36 cellular contexts compared by ENCODE assay signal in genomic region chr9:107789001-107789710, GRCh38.
"Had no signal": no experiment of that assay in that cellular context is flagged by ENCODE, and none has a peak within 500 bp of the region (broad histone marks: within the 10 kb centered on the region; RNA-seq: fewer than 3 reads in every experiment).

No MANE protein-coding gene starts in this region.

- H3K4me1 ChIP-seq: body of pancreas, colonic mucosa, neural progenitor cell, parathyroid adenoma had no signal

- H3K27ac ChIP-seq: adrenal gland, body of pancreas, cardiac muscle cell, colonic mucosa, epithelial cell of prostate, left lung, lower lobe of right lung, neural progenitor cell, parathyroid adenoma, psoas muscle, suprapubic skin, tibial artery had no signal

- H3K4me3 Mint-ChIP-seq: activated CD4-positive, alpha-beta T cell treated with anti-CD3 and anti-CD28 coated beads for 36 hours; activated CD8-positive, alpha-beta memory T cell treated with anti-CD3 and anti-CD28 coated beads, Interleukin-2, amount 10 ng/mL, durations not matched to agents 7 days and 5 days; activated CD8-positive, alpha-beta T cell treated with anti-CD3 and anti-CD28 coated beads, Interleukin-2, amount 10 ng/mL, durations not matched to agents 7 days and 5 days; activated naive CD4-positive, alpha-beta T cell treated with anti-CD3 and anti-CD28 coated beads for 36 hours; activated naive CD8-positive, alpha-beta T cell treated with anti-CD3 and anti-CD28 coated beads for 36 hours; natural killer cell; neural progenitor cell; T-helper 2 cell treated with Interferon-gamma antibody and Interleukin-4, amounts not matched to agents 5 μg/mL and 100 μg/mL, for 36 hours had no signal

- DNase-seq: activated CD4-positive, alpha-beta T cell treated with anti-CD3 and anti-CD28 coated beads for 36 hours; activated CD4-positive, CD25-positive, alpha-beta regulatory T cell; activated CD8-positive, alpha-beta memory T cell treated with anti-CD3 and anti-CD28 coated beads, Interleukin-2, amount 10 ng/mL, durations not matched to agents 7 days and 5 days; activated CD8-positive, alpha-beta T cell treated with anti-CD3 and anti-CD28 coated beads, Interleukin-2, amount 10 ng/mL, durations not matched to agents 7 days and 5 days; activated effector memory CD4-positive, alpha-beta T cell treated with Interleukin-2 at 50 U/mL for 16 hours; activated naive CD4-positive, alpha-beta T cell treated with anti-CD3 and anti-CD28 coated beads for 36 hours; activated naive CD8-positive, alpha-beta T cell treated with anti-CD3 and anti-CD28 coated beads for 36 hours; activated T-cell treated with anti-CD3 and anti-CD28 coated beads, Interleukin-2, amount 50 U/mL, for 48 hours; adrenal gland; aorta; body of pancreas; cerebellar nuclear complex; colonic mucosa; effector CD8-positive, alpha-beta T cell; head of caudate nucleus; hypothalamus; kidney glomerular epithelial cell; left lung; lower lobe of right lung; mesenchymal stem cell; natural killer cell; occipital lobe; psoas muscle; stimulated activated CD4-positive, alpha-beta T cell treated with anti-CD3 and anti-CD28 coated beads, Interleukin-15, amount 100 ng/mL, for 24 hours; stimulated activated CD4-positive, alpha-beta T cell treated with anti-CD3 and anti-CD28 coated beads, Interleukin-2, amount 100 ng/mL, for 24 hours; stimulated activated naive CD4-positive, alpha-beta T cell; T-helper 1 cell; tibial artery had no signal

- H3K27me3 Mint-ChIP-seq: activated CD4-positive, alpha-beta T cell treated with anti-CD3 and anti-CD28 coated beads for 36 hours; activated CD8-positive, alpha-beta memory T cell treated with anti-CD3 and anti-CD28 coated beads, Interleukin-2, amount 10 ng/mL, durations not matched to agents 7 days and 5 days; activated naive CD8-positive, alpha-beta T cell treated with anti-CD3 and anti-CD28 coated beads for 36 hours had no signal

- H3K27me3 ChIP-seq: adrenal gland, body of pancreas, colonic mucosa, left lung, neural progenitor cell, suprapubic skin, tibial artery had no signal

- H3K9me3 Mint-ChIP-seq: activated naive CD4-positive, alpha-beta T cell treated with anti-CD3 and anti-CD28 coated beads for 36 hours; natural killer cell; neural progenitor cell; T-helper 2 cell treated with Interferon-gamma antibody and Interleukin-4, amounts not matched to agents 5 μg/mL and 100 μg/mL, for 36 hours had no signal

- H3K36me3 ChIP-seq: adrenal gland, cardiac muscle cell, colonic mucosa, left lung, lower lobe of right lung, neural progenitor cell, suprapubic skin, tibial artery had no signal

- ATAC-seq: activated CD4-positive, alpha-beta T cell treated with anti-CD3 and anti-CD28 coated beads for 36 hours; activated CD8-positive, alpha-beta memory T cell treated with anti-CD3 and anti-CD28 coated beads, Interleukin-2, amount 10 ng/mL, durations not matched to agents 7 days and 5 days; activated CD8-positive, alpha-beta T cell treated with anti-CD3 and anti-CD28 coated beads, Interleukin-2, amount 10 ng/mL, durations not matched to agents 7 days and 5 days; body of pancreas; left lung; lower lobe of right lung; natural killer cell; psoas muscle had no signal

- H3K9me3 ChIP-seq: adrenal gland, body of pancreas, colonic mucosa, left lung, lower lobe of right lung, psoas muscle, suprapubic skin, tibial artery had no signal

- FAIRE-seq: endometrium, urothelium cell line had no signal

- H3K4me3 ChIP-seq: adrenal gland, body of pancreas, cardiac muscle cell, colonic mucosa, left lung, lower lobe of right lung, neural progenitor cell, psoas muscle, suprapubic skin, tibial artery had no signal

- H3K27ac Mint-ChIP-seq: activated CD4-positive, alpha-beta T cell treated with anti-CD3 and anti-CD28 coated beads for 36 hours; activated CD8-positive, alpha-beta memory T cell treated with anti-CD3 and anti-CD28 coated beads, Interleukin-2, amount 10 ng/mL, durations not matched to agents 7 days and 5 days; activated CD8-positive, alpha-beta T cell treated with anti-CD3 and anti-CD28 coated beads, Interleukin-2, amount 10 ng/mL, durations not matched to agents 7 days and 5 days; activated naive CD4-positive, alpha-beta T cell treated with anti-CD3 and anti-CD28 coated beads for 36 hours; activated naive CD8-positive, alpha-beta T cell treated with anti-CD3 and anti-CD28 coated beads for 36 hours; natural killer cell; neural progenitor cell; T-helper 2 cell treated with Interferon-gamma antibody and Interleukin-4, amounts not matched to agents 5 μg/mL and 100 μg/mL, for 36 hours had no signal

- H3K36me3 Mint-ChIP-seq: activated CD8-positive, alpha-beta memory T cell treated with anti-CD3 and anti-CD28 coated beads, Interleukin-2, amount 10 ng/mL, durations not matched to agents 7 days and 5 days; activated naive CD8-positive, alpha-beta T cell treated with anti-CD3 and anti-CD28 coated beads for 36 hours; natural killer cell; neural progenitor cell had no signal

- H3K4me1 Mint-ChIP-seq: activated CD4-positive, alpha-beta T cell treated with anti-CD3 and anti-CD28 coated beads for 36 hours; activated CD8-positive, alpha-beta memory T cell treated with anti-CD3 and anti-CD28 coated beads, Interleukin-2, amount 10 ng/mL, durations not matched to agents 7 days and 5 days; activated naive CD8-positive, alpha-beta T cell treated with anti-CD3 and anti-CD28 coated beads for 36 hours; natural killer cell; neural progenitor cell had no signal
